10 cellular contexts compared by ENCODE assay signal in genomic region chr19:19661141-19661674, GRCh38. TPM values are rescaled to one million over a fixed set of nuclear protein-coding genes. Genes with fewer than 3 reads are reported as not detected.
DNase-seq lines count a peak whose midpoint lies in the region; ATAC-seq, FAIRE-seq and TF ChIP-seq lines count a peak whose summit lies in the region.
"Had no signal": no experiment of that assay in that cellular context is flagged by ENCODE, and none has a peak within 500 bp of the region (broad histone marks: within the 10 kb centered on the region; RNA-seq: fewer than 3 reads in every experiment).

No MANE protein-coding gene starts in this region.

- H3K27me3 ChIP-seq in GM12878 (replicated peaks in 1 of 2; ENCODE audit: control insufficient read depth in 2 of 2, insufficient read depth in 2 of 2, low read length in 1 of 2): no peaks in the 10 kb centered on the region

- H3K27me3 Mint-ChIP-seq in IgD-negative memory B cell (no peaks in the 10 kb centered on the region), nephron progenitor cell (ENCODE audit: low read depth, poor library complexity) (no peaks in the 10 kb centered on the region)

- no peak; the same call in 1 of the 2 replicates for TF ChIP-seq POLR2A in GM12878 (IDR thresholded peaks at IDR 0.05; ENCODE audit: low read depth, low read length)

- POLR2A ChIA-PET in GM12878 (lab: Charles Lee): interaction anchor here (1.0 to 3.9 kb wide), 13 partner anchors 10 to 577 kb away, joined by 4 to 18 read pairs (median 6); partner anchors contain the start of genes GMIP, LPAR2, NDUFA13 and ZNF14

- no peak for TF ChIP-seq EP300 in GM12878 (IDR thresholded peaks at IDR 0.05; ENCODE audit: borderline replicate concordance in 1 of 2, control insufficient read depth in 1 of 2, low read depth in 2 of 2, low read length in 2 of 2)

- no peak for TF ChIP-seq RAD21 in GM12878 (IDR thresholded peaks at IDR 0.05; ENCODE audit: insufficient read depth, low read depth, low read length)

- H3K27ac Mint-ChIP-seq in IgD-negative memory B cell: peak overlapping the region; percentile 94 to 99 (median 98)
- H3K27ac Mint-ChIP-seq in nephron progenitor cell: peak overlapping the region; percentile 89

- peak overlapping the region; percentile 77 for H3K4me2 ChIP-seq in GM12878 (ENCODE audit: control insufficient read depth, insufficient read depth)

- no peak for ATAC-seq in GM12878

- H4K20me1 ChIP-seq in GM12878 (ENCODE audit: control insufficient read depth, insufficient read depth): no peaks in the 10 kb centered on the region

- CTCF ChIA-PET in GM12878 (lab: Yijun Ruan, JAX): interaction anchor here (0.8 to 3.5 kb wide), 6 partner anchors 17 to 241 kb away, joined by 3 to 28 read pairs (median 6); partner anchors contain the start of gene GMIP

- 86% methylated on average over 10 of the region's 10 CpGs for WGBS in GM12878 (ENCODE audit: insufficient coverage, insufficient replicate concordance, low lambda C conversion rate, missing lambda C conversion rate)

- H3K4me1 Mint-ChIP-seq in IgD-negative memory B cell: peaks cover 18 to 23% (median 22%) of the 10 kb centered on the region in 3 donors
- peaks cover 20% of the 10 kb centered on the region for H3K4me1 Mint-ChIP-seq in nephron progenitor cell

- H2AFZ ChIP-seq in GM12878 (ENCODE audit: control insufficient read depth, low read depth, low read length): no peak overlapping the region

- no peak for FAIRE-seq in GM12878 (lab: Jason Lieb, UNC)
- FAIRE-seq: G401.6 had no signal

- H3K9me3 Mint-ChIP-seq in IgD-negative memory B cell (no peaks in the 10 kb centered on the region), nephron progenitor cell (peaks cover 10% of the 10 kb centered on the region)

- TF ChIP-seq CTCF in GM12878 (IDR thresholded peaks at IDR 0.05 in 2 of 3, conservative IDR thresholded peaks at IDR 0.05 in 1 of 3; ENCODE audit: control insufficient read depth in 2 of 3, extremely low read depth in 1 of 3, insufficient read depth in 1 of 3, low read depth in 3 of 3, low read length in 3 of 3): no peak
- no peak for TF ChIP-seq CTCF in nephron progenitor cell (IDR thresholded peaks at IDR 0.05)

- peak overlapping the region; percentile 92 for H3K9ac ChIP-seq in GM12878 (ENCODE audit: control insufficient read depth, insufficient read depth, low read length)

- SMC1A ChIA-PET in GM12878 (lab: Charles Lee; ENCODE audit: uncharacterized antibody, unreplicated experiment): interaction anchor here (0.6 to 2.2 kb wide), 16 partner anchors 17 to 240 kb away, joined by 3 to 10 read pairs (median 4); partner anchors contain the start of genes GMIP, ZNF253, ZNF506 and ZNF93

- RAD21 ChIA-PET in GM12878 (lab: Charles Lee; ENCODE audit: unreplicated experiment): interaction anchor here (0.7 to 2.3 kb wide), 13 partner anchors 17 to 707 kb away, joined by 3 to 13 read pairs (median 5); partner anchors contain the start of genes GMIP, ZNF14, ZNF253 and ZNF506

- intact Hi-C loops in GM12878 (cut with micrococcal nuclease; ENCODE audit: unreplicated experiment): loop anchor here (5.0 to 10.0 kb wide), 2 partner anchors 161 to 244 kb away; partner anchors contain the start of genes ZNF506 and ZNF93

- H3K9me3 ChIP-seq in GM12878 (replicated peaks; ENCODE audit: control insufficient read depth, insufficient read depth, low read length): no peaks in the 10 kb centered on the region; the same call in 1 of the 3 replicates

- BruUV-seq in GM12878 (replicated peaks; lab: Mats Ljungman, UMichigan): no TSS peak

- peak overlapping the region; percentile 97 for H3K27ac ChIP-seq in GM12878 (ENCODE audit: control insufficient read depth, insufficient read depth)

- DNase-seq in GM12878 (ENCODE audit: low read depth, low spot score) (no peak), nephron progenitor cell (no peak), NCI-H2196 treated with DMSO at 0.1 percent for 48 hours (lab: John Stamatoyannopoulos, UW; ENCODE audit: unreplicated experiment) (no peak), UCSD-AML1 (lab: John Stamatoyannopoulos, UW; ENCODE audit: unreplicated experiment) (no peak)
- no peak for DNase-seq in stimulated activated naive CD4-positive, alpha-beta T cell (lab: John Stamatoyannopoulos, UW)
- DNase-seq: amniotic stem cell, NCI-H526 had no signal

- in situ Hi-C loops in GM12878 (cut with MboI): loop anchor here (10.0 kb wide), 1 partner anchor 1364 kb away; the partner anchor contains the start of gene ZNF430

- peaks cover 4% of the 10 kb centered on the region; the same call in 1 of the 2 replicates for H3K4me1 ChIP-seq in GM12878 (ENCODE audit: control insufficient read depth, insufficient read depth, low read length)

- peaks cover 23 to 25% of the 10 kb centered on the region in 2 experiments for H3K36me3 ChIP-seq in GM12878 (ENCODE audit: control insufficient read depth in 2 of 2, insufficient read depth in 2 of 2, low read length in 1 of 2)

- H3K36me3 Mint-ChIP-seq in IgD-negative memory B cell (no peaks in the 10 kb centered on the region), nephron progenitor cell (ENCODE audit: low read depth) (peaks cover 17% of the 10 kb centered on the region)

- peak overlapping the region; percentile 89 to 98 (median 94) for H3K4me3 Mint-ChIP-seq in IgD-negative memory B cell
- peak overlapping the region; percentile 93 for H3K4me3 Mint-ChIP-seq in nephron progenitor cell

- H3K4me3 ChIP-seq in GM08714 (ENCODE audit: low read length) (peak overlapping the region; percentile 92; the same call in 1 of the 2 replicates), GM12878 (peak overlapping the region; percentile 76)

- H3K79me2 ChIP-seq in GM12878 (ENCODE audit: control insufficient read depth, insufficient read depth, low read length): peaks cover 40% of the 10 kb centered on the region

RNA-seq across cellular contexts. Expression of gene ATP13A1, which starts 2.3 kb away (rescaled TPM):
- 59.0 TPM for polyA plus RNA-seq in IgD-negative memory B cell
- total RNA-seq in GM12878 (2013; cell fraction: nucleolus; rRNA removed): 216 and 273 TPM in 2 replicates
- 33.1 and 38.1 TPM in 2 replicates for total RNA-seq in GM12878 (2014; rRNA removed)
- total RNA-seq in GM12878 (2014; rRNA removed; fragmentation: Illumina TruSeq; extraction: Trizol): 12.9 and 17.4 TPM in 2 replicates
- total RNA-seq in GM12878 (2021): 90.3 and 91.0 TPM in 2 replicates
- polyA plus RNA-seq in GM12878 (2011; ENCODE audit: low read depth): 23.1 TPM
- 14.0 and 21.4 TPM in 2 replicates for polyA plus RNA-seq in GM12878 (2011; rRNA removed)
- polyA plus RNA-seq in GM12878 (2011; cell fraction: cytosol; rRNA removed): 32.9 and 38.0 TPM in 2 replicates
- polyA plus RNA-seq in GM12878 (2011; cell fraction: nucleus; rRNA removed): 424 and 553 TPM in 2 replicates
- 57.4 and 58.7 TPM in 2 replicates for polyA plus RNA-seq in GM12878 (2012)
- 13.1 and 21.1 TPM in 2 replicates for polyA plus RNA-seq in GM12878 (2014; fragmentation: Illumina TruSeq; extraction: Trizol)
- 1 to 10 TPM in 1 of 2 experiments, under 1 TPM in 1; 0.37 to 1.4 TPM for polyA plus RNA-seq in GM12878 (2014; fragmentation: Nextera tagmentation; extraction: Ambion mirVana)
- 51.7 and 68.6 TPM in 2 replicates for polyA plus RNA-seq in GM12878 (2014; rRNA removed)
- 10 to 100 TPM; 67.8 to 74.3 TPM for polyA plus RNA-seq in GM12878 (2016; fragmentation: Nextera tagmentation; extraction: Ambion mirVana)
- polyA minus RNA-seq in GM12878 (2011; rRNA and poly(A)+ RNA removed): 72.7 and 99.8 TPM in 2 replicates
- 31.8 and 45.4 TPM in 2 replicates for polyA minus RNA-seq in GM12878 (2011; cell fraction: cytosol; rRNA and poly(A)+ RNA removed)
- polyA minus RNA-seq in GM12878 (2011; cell fraction: nucleus; rRNA and poly(A)+ RNA removed): 139 and 201 TPM in 2 replicates

RNA-seq across cellular contexts. Expression of gene ZNF101, which starts 7.4 kb away (rescaled TPM):
- polyA plus RNA-seq in IgD-negative memory B cell (32.2 TPM), GM12878 (2011; rRNA removed) (40.5 and 71.0 TPM in 2 replicates), GM12878 (2014; fragmentation: Illumina TruSeq; extraction: Trizol) (19.3 and 24.1 TPM in 2 replicates), GM12878 (2014; fragmentation: Nextera tagmentation; extraction: Ambion mirVana) (10 to 100 TPM; 20.4 to 21.3 TPM), GM12878 (2014; rRNA removed) (15.2 and 15.9 TPM in 2 replicates), GM12878 (2016; fragmentation: Nextera tagmentation; extraction: Ambion mirVana) (10 to 100 TPM; 16.3 to 17.1 TPM)
- 29.0 and 31.2 TPM in 2 replicates for total RNA-seq in GM12878 (2013; cell fraction: nucleolus; rRNA removed)
- total RNA-seq in GM12878 (2014; rRNA removed) (16.9 and 20.9 TPM in 2 replicates), GM12878 (2014; rRNA removed; fragmentation: Illumina TruSeq; extraction: Trizol) (25.1 and 28.0 TPM in 2 replicates), GM12878 (2021) (22.2 and 22.8 TPM in 2 replicates)
- polyA plus RNA-seq in GM12878 (2011; ENCODE audit: low read depth): 10.3 TPM
- 15.3 and 15.6 TPM in 2 replicates for polyA plus RNA-seq in GM12878 (2011; cell fraction: cytosol; rRNA removed)
- polyA plus RNA-seq in GM12878 (2011; cell fraction: nucleus; rRNA removed): 10.8 and 14.1 TPM in 2 replicates
- polyA plus RNA-seq in GM12878 (2012): 12.2 and 15.0 TPM in 2 replicates
- polyA minus RNA-seq in GM12878 (2011; rRNA and poly(A)+ RNA removed): 27.3 and 28.5 TPM in 2 replicates
- 7.6 and 8.9 TPM in 2 replicates for polyA minus RNA-seq in GM12878 (2011; cell fraction: cytosol; rRNA and poly(A)+ RNA removed)
- polyA minus RNA-seq in GM12878 (2011; cell fraction: nucleus; rRNA and poly(A)+ RNA removed): 7.4 and 13.6 TPM in 2 replicates

RNA-seq across cellular contexts. Expression of gene GMIP, which starts 17.8 kb away (rescaled TPM):
- 72.4 TPM for polyA plus RNA-seq in IgD-negative memory B cell
- 61.6 and 65.3 TPM in 2 replicates for total RNA-seq in GM12878 (2013; cell fraction: nucleolus; rRNA removed)
- 35.1 and 39.6 TPM in 2 replicates for total RNA-seq in GM12878 (2014; rRNA removed)
- 10.9 and 11.9 TPM in 2 replicates for total RNA-seq in GM12878 (2014; rRNA removed; fragmentation: Illumina TruSeq; extraction: Trizol)
- total RNA-seq in GM12878 (2021): 58.4 and 63.5 TPM in 2 replicates
- 16.4 TPM for polyA plus RNA-seq in GM12878 (2011; ENCODE audit: low read depth)
- polyA plus RNA-seq in GM12878 (2011; rRNA removed): 6.0 and 10.0 TPM in 2 replicates
- polyA plus RNA-seq in GM12878 (2011; cell fraction: cytosol; rRNA removed): 14.1 and 15.4 TPM in 2 replicates
- 72.6 and 88.7 TPM in 2 replicates for polyA plus RNA-seq in GM12878 (2011; cell fraction: nucleus; rRNA removed)
- 43.1 and 45.9 TPM in 2 replicates for polyA plus RNA-seq in GM12878 (2012)
- 16.3 and 20.0 TPM in 2 replicates for polyA plus RNA-seq in GM12878 (2014; fragmentation: Illumina TruSeq; extraction: Trizol)
- polyA plus RNA-seq in GM12878 (2014; fragmentation: Nextera tagmentation; extraction: Ambion mirVana): 1 to 10 TPM; 1.5 to 2.8 TPM
- polyA plus RNA-seq in GM12878 (2014; rRNA removed): 32.9 and 39.9 TPM in 2 replicates
- polyA plus RNA-seq in GM12878 (2016; fragmentation: Nextera tagmentation; extraction: Ambion mirVana): 10 to 100 TPM; 24.7 to 30.9 TPM
- 17.5 and 19.3 TPM in 2 replicates for polyA minus RNA-seq in GM12878 (2011; rRNA and poly(A)+ RNA removed)
- 14.8 and 15.9 TPM in 2 replicates for polyA minus RNA-seq in GM12878 (2011; cell fraction: cytosol; rRNA and poly(A)+ RNA removed)
- 14.1 and 26.4 TPM in 2 replicates for polyA minus RNA-seq in GM12878 (2011; cell fraction: nucleus; rRNA and poly(A)+ RNA removed)

RNA-seq across cellular contexts. Expression of gene LPAR2, which starts 33.2 kb away (rescaled TPM):
- polyA plus RNA-seq in IgD-negative memory B cell (14.3 TPM), GM12878 (2011; rRNA removed) (6.6 and 9.0 TPM in 2 replicates), GM12878 (2014; fragmentation: Illumina TruSeq; extraction: Trizol) (8.6 and 12.6 TPM in 2 replicates), GM12878 (2014; fragmentation: Nextera tagmentation; extraction: Ambion mirVana) (1 to 10 TPM in 1 of 2 experiments, under 1 TPM in 1; 0.98 to 3.2 TPM), GM12878 (2014; rRNA removed) (17.3 and 23.8 TPM in 2 replicates), GM12878 (2016; fragmentation: Nextera tagmentation; extraction: Ambion mirVana) (10 to 100 TPM in 1 of 2 experiments, 1 to 10 TPM in 1; 8.5 to 12.0 TPM)
- 72.5 and 74.5 TPM in 2 replicates for total RNA-seq in GM12878 (2013; cell fraction: nucleolus; rRNA removed)
- total RNA-seq in GM12878 (2014; rRNA removed) (9.4 and 11.3 TPM in 2 replicates), GM12878 (2014; rRNA removed; fragmentation: Illumina TruSeq; extraction: Trizol) (5.0 and 6.3 TPM in 2 replicates), GM12878 (2021) (19.0 and 22.9 TPM in 2 replicates)
- polyA plus RNA-seq in GM12878 (2011; ENCODE audit: low read depth): 13.9 TPM
- polyA plus RNA-seq in GM12878 (2011; cell fraction: cytosol; rRNA removed): 13.3 and 17.0 TPM in 2 replicates
- 116 and 130 TPM in 2 replicates for polyA plus RNA-seq in GM12878 (2011; cell fraction: nucleus; rRNA removed)
- polyA plus RNA-seq in GM12878 (2012): 19.2 and 19.8 TPM in 2 replicates
- 6.9 and 11.5 TPM in 2 replicates for polyA minus RNA-seq in GM12878 (2011; rRNA and poly(A)+ RNA removed)
- polyA minus RNA-seq in GM12878 (2011; cell fraction: cytosol; rRNA and poly(A)+ RNA removed): 4.7 and 6.7 TPM in 2 replicates
- polyA minus RNA-seq in GM12878 (2011; cell fraction: nucleus; rRNA and poly(A)+ RNA removed): 9.2 and 13.2 TPM in 2 replicates

RNA-seq across cellular contexts. Expression of gene PBX4, which starts 42.7 kb away (rescaled TPM):
- polyA plus RNA-seq in IgD-negative memory B cell: 4.1 TPM
- total RNA-seq in GM12878 (2013; cell fraction: nucleolus; rRNA removed): 65.0 and 68.4 TPM in 2 replicates
- total RNA-seq in GM12878 (2014; rRNA removed): 7.1 and 10.1 TPM in 2 replicates
- total RNA-seq in GM12878 (2014; rRNA removed; fragmentation: Illumina TruSeq; extraction: Trizol): 3.9 and 4.4 TPM in 2 replicates
- total RNA-seq in GM12878 (2021): 7.7 and 9.6 TPM in 2 replicates
- polyA plus RNA-seq in GM12878 (2011; ENCODE audit: low read depth): 1.6 TPM
- polyA plus RNA-seq in GM12878 (2011; rRNA removed): 12.6 and 15.8 TPM in 2 replicates
- 21.2 and 27.3 TPM in 2 replicates for polyA plus RNA-seq in GM12878 (2011; cell fraction: cytosol; rRNA removed)
- 40.2 and 55.3 TPM in 2 replicates for polyA plus RNA-seq in GM12878 (2011; cell fraction: nucleus; rRNA removed)
- 6.5 and 8.8 TPM in 2 replicates for polyA plus RNA-seq in GM12878 (2012)
- 1.5 and 3.5 TPM in 2 replicates for polyA plus RNA-seq in GM12878 (2014; fragmentation: Illumina TruSeq; extraction: Trizol)
- polyA plus RNA-seq in GM12878 (2014; fragmentation: Nextera tagmentation; extraction: Ambion mirVana): under 1 TPM; 0.18 to 0.75 TPM
- 17.3 and 18.8 TPM in 2 replicates for polyA plus RNA-seq in GM12878 (2014; rRNA removed)
- 1 to 10 TPM; 2.7 to 4.1 TPM for polyA plus RNA-seq in GM12878 (2016; fragmentation: Nextera tagmentation; extraction: Ambion mirVana)
- polyA minus RNA-seq in GM12878 (2011; rRNA and poly(A)+ RNA removed): 12.6 and 18.7 TPM in 2 replicates
- polyA minus RNA-seq in GM12878 (2011; cell fraction: cytosol; rRNA and poly(A)+ RNA removed): 3.2 and 7.9 TPM in 2 replicates
- 11.8 and 20.4 TPM in 2 replicates for polyA minus RNA-seq in GM12878 (2011; cell fraction: nucleus; rRNA and poly(A)+ RNA removed)
